In the genomic region with DNA sequence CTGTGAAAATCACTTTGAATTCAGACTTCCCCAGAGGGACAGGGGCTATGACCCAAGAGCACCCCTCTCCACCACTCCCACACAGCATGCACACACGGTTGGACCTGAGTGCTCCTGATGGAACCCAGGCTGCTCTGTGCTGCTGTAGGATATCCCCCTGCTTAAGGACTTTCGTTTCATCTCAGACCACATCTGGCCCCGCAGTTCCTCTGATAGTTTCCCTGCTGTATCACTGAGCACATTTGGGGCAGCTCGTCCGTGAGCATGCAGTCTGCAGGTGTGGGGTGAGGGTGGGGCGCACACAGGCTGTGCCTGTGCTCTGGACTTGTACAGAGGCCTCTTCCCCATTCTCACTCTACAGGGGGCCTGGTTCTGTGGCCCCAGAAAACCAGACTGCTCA, we compare ENCODE assay signal across 1 cellular context.
TF ChIP-seq lines count a peak whose summit lies in the region.

No MANE protein-coding gene starts in this region.

TF ChIP-seq in H1, 55 proteins besides CTCF, POLR2A, EP300 and RAD21 (continued from another document):
- no peak for TF ChIP-seq TAF1 (IDR thresholded peaks at IDR 0.05; ENCODE audit: low read depth, low read length)
